In the genomic region with DNA sequence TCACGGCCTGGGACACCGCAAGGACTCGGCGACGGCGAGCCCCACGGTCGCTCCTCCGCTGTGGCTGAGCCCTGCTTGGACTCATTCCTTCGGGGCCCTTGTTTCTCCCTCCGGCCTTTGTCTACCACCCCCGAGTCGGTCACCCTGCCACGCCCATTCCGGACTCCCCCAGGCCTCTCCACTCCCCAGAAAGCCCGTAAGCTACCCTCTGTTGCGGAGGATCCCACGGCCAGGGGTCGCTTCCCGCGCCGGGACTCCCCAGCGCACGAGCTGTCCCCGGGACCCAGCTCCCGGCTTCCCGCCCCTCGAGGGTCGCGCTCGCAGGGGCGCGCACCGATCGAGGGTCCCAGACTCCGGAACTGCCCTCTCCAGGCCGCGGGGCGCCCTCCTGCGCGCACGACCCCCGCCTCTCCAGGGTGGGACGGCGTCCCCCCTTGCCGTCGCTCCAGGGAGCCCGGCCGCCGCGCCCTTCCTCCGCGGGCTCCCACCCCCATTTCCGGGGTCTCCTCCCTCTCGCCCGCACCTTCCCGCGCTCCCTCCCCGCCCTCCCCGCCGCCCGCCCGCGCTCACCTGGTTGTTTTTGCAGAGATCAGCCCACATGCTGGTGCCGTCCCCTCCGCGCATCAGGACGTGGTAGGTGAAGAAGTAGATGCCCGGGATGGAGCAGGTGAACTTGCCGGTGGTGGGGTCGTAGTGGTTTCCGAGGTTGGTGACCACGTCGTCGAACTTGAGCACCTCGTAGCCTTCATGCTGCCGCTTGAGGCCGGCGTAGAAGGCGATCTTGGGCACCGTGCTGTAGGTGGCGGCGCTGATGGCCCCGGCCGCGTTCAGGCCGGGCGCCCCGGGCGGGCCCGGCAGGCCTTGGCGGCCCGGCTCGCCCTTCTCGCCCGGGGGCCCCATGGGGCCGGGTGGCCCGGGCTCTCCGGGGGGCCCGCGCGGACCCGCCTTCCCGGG, we compare ENCODE assay signal across 10 cellular contexts. TPM values are rescaled to one million over a fixed set of nuclear protein-coding genes. Genes with fewer than 3 reads are reported as not detected.
A peak's percentile ranks its signal among the peaks of the same experiment; 100 is the strongest.
DNase-seq lines count a peak whose midpoint lies in the region; ATAC-seq and TF ChIP-seq lines count a peak whose summit lies in the region.
"Had no signal": no experiment of that assay in that cellular context is flagged by ENCODE, and none has a peak within 500 bp of the region (broad histone marks: within the 10 kb centered on the region; RNA-seq: fewer than 3 reads in every experiment).

No MANE protein-coding gene starts in this region.

- H3K36me3 Mint-ChIP-seq in activated CD4-positive, alpha-beta T cell treated with anti-CD3 and anti-CD28 coated beads, Interleukin-2, amount 10 ng/mL, durations not matched to agents 24 days and 14 days (ENCODE audit: low read depth): peaks cover 3% of the 10 kb centered on the region
- H3K36me3 Mint-ChIP-seq in activated CD8-positive, alpha-beta memory T cell treated with anti-CD3 and anti-CD28 coated beads, Interleukin-2, amount 10 ng/mL, durations not matched to agents 7 days and 5 days: no peaks in the 10 kb centered on the region

- peaks cover 14% of the 10 kb centered on the region for H3K4me1 ChIP-seq in vagina
- H3K4me1 ChIP-seq: parathyroid adenoma had no signal

- no peak overlapping the region for H3K27ac ChIP-seq in vagina
- H3K27ac ChIP-seq: parathyroid adenoma, VCaP had no signal

- DNase-seq in activated CD4-positive, alpha-beta T cell treated with anti-CD3 and anti-CD28 coated beads, Interleukin-2, amount 10 ng/mL, durations not matched to agents 24 days and 14 days: no peak
- no peak for DNase-seq in activated CD4-positive, alpha-beta T cell treated with anti-CD3 and anti-CD28 coated beads, Interleukin-2, amount 50 U/mL, for 4 hours
- no peak for DNase-seq in activated CD8-positive, alpha-beta memory T cell treated with anti-CD3 and anti-CD28 coated beads, Interleukin-2, amount 10 ng/mL, durations not matched to agents 7 days and 5 days
- DNase-seq in left kidney (ENCODE audit: low read depth, low spot score) (peak; percentile 27), vagina (ENCODE audit: extremely low spot score in 2 of 2) (no peak), HuH-7 (ENCODE audit: low spot score) (no peak)

- no peaks in the 10 kb centered on the region for H3K36me3 ChIP-seq in vagina

- no peaks in the 10 kb centered on the region for H3K9me3 Mint-ChIP-seq in activated CD4-positive, alpha-beta T cell treated with anti-CD3 and anti-CD28 coated beads, Interleukin-2, amount 10 ng/mL, durations not matched to agents 24 days and 14 days
- no peaks in the 10 kb centered on the region for H3K9me3 Mint-ChIP-seq in activated CD8-positive, alpha-beta memory T cell treated with anti-CD3 and anti-CD28 coated beads, Interleukin-2, amount 10 ng/mL, durations not matched to agents 7 days and 5 days (ENCODE audit: low read depth)

- peaks cover 4% of the 10 kb centered on the region for H3K4me1 Mint-ChIP-seq in activated CD4-positive, alpha-beta T cell treated with anti-CD3 and anti-CD28 coated beads, Interleukin-2, amount 10 ng/mL, durations not matched to agents 24 days and 14 days
- H3K4me1 Mint-ChIP-seq in activated CD8-positive, alpha-beta memory T cell treated with anti-CD3 and anti-CD28 coated beads, Interleukin-2, amount 10 ng/mL, durations not matched to agents 7 days and 5 days: peaks cover 9% of the 10 kb centered on the region

- peak overlapping the region; percentile 76 for H3K4me3 Mint-ChIP-seq in activated CD4-positive, alpha-beta T cell treated with anti-CD3 and anti-CD28 coated beads, Interleukin-2, amount 10 ng/mL, durations not matched to agents 24 days and 14 days
- H3K4me3 Mint-ChIP-seq in activated CD8-positive, alpha-beta memory T cell treated with anti-CD3 and anti-CD28 coated beads, Interleukin-2, amount 10 ng/mL, durations not matched to agents 7 days and 5 days: peak overlapping the region; percentile 54

- H3K27me3 ChIP-seq in vagina: peaks cover 9% of the 10 kb centered on the region

- CTCF ChIA-PET in activated CD8-positive, alpha-beta memory T cell treated with anti-CD3 and anti-CD28 coated beads, Interleukin-2, amount 10 ng/mL, durations not matched to agents 7 days and 5 days (lab: Charles Lee): interaction anchor here (0.6 to 2.1 kb wide), 7 partner anchors 11 to 855 kb away, joined by 3 to 7 read pairs (median 3); no protein-coding TSS in a partner anchor

- ATAC-seq in HG02759 (IDR thresholded peaks at IDR 0.05; ENCODE audit: unreplicated experiment): peak; percentile 32
- peak; percentile 42 for ATAC-seq in activated CD8-positive, alpha-beta memory T cell treated with anti-CD3 and anti-CD28 coated beads, Interleukin-2, amount 10 ng/mL, durations not matched to agents 7 days and 5 days
- ATAC-seq in GM18858 (IDR thresholded peaks at IDR 0.05; ENCODE audit: unreplicated experiment): no peak

- intact Hi-C loops in activated CD4-positive, alpha-beta T cell treated with anti-CD3 and anti-CD28 coated beads, Interleukin-2, amount 10 ng/mL, durations not matched to agents 24 days and 14 days (cut with micrococcal nuclease): no loop called here
- intact Hi-C loops in vagina (cut with DNase I): no loop called here

- TF ChIP-seq CTCF in vagina (IDR thresholded peaks at IDR 0.05): no peak

- peak overlapping the region; percentile 33 to 38 for H3K4me3 ChIP-seq in vagina

- TF ChIP-seq POLR2A in vagina (IDR thresholded peaks at IDR 0.05): no peak

- no peaks in the 10 kb centered on the region for H3K9me3 ChIP-seq in vagina

- no peak overlapping the region for H3K27ac Mint-ChIP-seq in activated CD4-positive, alpha-beta T cell treated with anti-CD3 and anti-CD28 coated beads, Interleukin-2, amount 10 ng/mL, durations not matched to agents 24 days and 14 days
- no peak overlapping the region for H3K27ac Mint-ChIP-seq in activated CD8-positive, alpha-beta memory T cell treated with anti-CD3 and anti-CD28 coated beads, Interleukin-2, amount 10 ng/mL, durations not matched to agents 7 days and 5 days

- peaks cover 52% of the 10 kb centered on the region for H3K27me3 Mint-ChIP-seq in activated CD4-positive, alpha-beta T cell treated with anti-CD3 and anti-CD28 coated beads, Interleukin-2, amount 10 ng/mL, durations not matched to agents 24 days and 14 days
- H3K27me3 Mint-ChIP-seq in activated CD8-positive, alpha-beta memory T cell treated with anti-CD3 and anti-CD28 coated beads, Interleukin-2, amount 10 ng/mL, durations not matched to agents 7 days and 5 days: peaks cover 42% of the 10 kb centered on the region

RNA-seq across cellular contexts. Expression of gene C1QL3, which starts 1.5 kb away (rescaled TPM):
- 0.21 TPM in 1 of 2 replicates, not detected in the other for total RNA-seq in activated CD4-positive, alpha-beta T cell treated with anti-CD3 and anti-CD28 coated beads, Interleukin-2, amount 10 ng/mL, durations not matched to agents 24 days and 14 days
- under 1 TPM in 1 of 2 experiments, not detected in 1; 0.09 TPM for total RNA-seq in activated CD8-positive, alpha-beta memory T cell treated with anti-CD3 and anti-CD28 coated beads, Interleukin-2, amount 10 ng/mL, durations not matched to agents 7 days and 5 days
- not detected for total RNA-seq in vagina
